8 cellular contexts compared by ENCODE assay signal in genomic region chr3:124812291-124813265, GRCh38.
A peak's percentile ranks its signal among the peaks of the same experiment; 100 is the strongest.
DNase-seq lines count a peak whose midpoint lies in the region; ATAC-seq and TF ChIP-seq lines count a peak whose summit lies in the region.

No MANE protein-coding gene starts in this region.

- H3K36me3 ChIP-seq in PC-3 (ENCODE audit: low read depth, low read length) = no peaks in the 10 kb centered on the region

- H3K79me2 ChIP-seq in PC-3 (ENCODE audit: low read length) = no peaks in the 10 kb centered on the region

- no peaks in the 10 kb centered on the region for H4K20me1 ChIP-seq in PC-3 (ENCODE audit: low read length)

- POLR2A ChIA-PET in PC-3 (lab: Charles Lee; ENCODE audit: unreplicated experiment) = interaction anchor here (0.6 kb wide), 1 partner anchor 15 kb away, joined by 9 read pairs; no protein-coding TSS in a partner anchor

- peaks cover 51% of the 10 kb centered on the region for H3K4me1 ChIP-seq in PC-3 (ENCODE audit: insufficient read depth, low read length)

- ATAC-seq in PC-3 (peak; percentile 89), omental fat pad (ENCODE audit: low FRiP score) (peak; percentile 86)

- H3K4me3 ChIP-seq in PC-3 (ENCODE audit: low read length) (peak overlapping the region; percentile 27; the same call in 1 of the 2 replicates), fibroblast of mammary gland (ENCODE audit: control insufficient read depth, low read depth, low read length) (peak overlapping the region; percentile 19)

- no peaks in the 10 kb centered on the region for H3K9me2 ChIP-seq in PC-3 (replicated peaks; ENCODE audit: low read length)

- no TSS peak for BruUV-seq in PC-3 (replicated peaks; lab: Mats Ljungman, UMichigan)

- no peaks in the 10 kb centered on the region for H3F3A ChIP-seq in PC-3 (ENCODE audit: low read length, unreplicated experiment)

- DNase-seq in DMS 273 (lab: John Stamatoyannopoulos, UW; ENCODE audit: unreplicated experiment) (peak; percentile 97), PC-3 (peak; percentile 90), fibroblast of mammary gland (ENCODE audit: low read depth) (peak; percentile 100), omental fat pad (ENCODE audit: low spot score) (no peak), NCI-H187 treated with DMSO at 0.1 percent for 48 hours (lab: John Stamatoyannopoulos, UW) (no peak), SIG-M5 (lab: John Stamatoyannopoulos, UW) (no peak), T-helper 9 cell (no peak), UCSD-AML1 (lab: John Stamatoyannopoulos, UW; ENCODE audit: unreplicated experiment) (no peak)

- H3K4me2 ChIP-seq in PC-3 (ENCODE audit: low read length) = peak overlapping the region; percentile 68

- H3K9ac ChIP-seq in PC-3 (ENCODE audit: low read length) = peak overlapping the region; percentile 53; the same call in 1 of the 2 replicates

- TF ChIP-seq CTCF in PC-3 (conservative IDR thresholded peaks at IDR 0.05; ENCODE audit: low read depth, low read length) (no peak), fibroblast of mammary gland (conservative IDR thresholded peaks at IDR 0.05; ENCODE audit: control insufficient read depth, insufficient read depth, low read depth, low read length) (no peak), omental fat pad (IDR thresholded peaks at IDR 0.05) (no peak)

- no peaks in the 10 kb centered on the region for H3K9me3 ChIP-seq in PC-3 (ENCODE audit: low read length)

- peak overlapping the region; percentile 82 for H3K27ac ChIP-seq in PC-3 (ENCODE audit: low read length)

- H2AFZ ChIP-seq in PC-3 (ENCODE audit: low read length) = no peak overlapping the region

- H3K27me3 ChIP-seq in PC-3 (ENCODE audit: low read length) = no peaks in the 10 kb centered on the region

- CTCF ChIA-PET in PC-3 (lab: Charles Lee) = interaction anchor here (0.7 kb wide), 1 partner anchor 338 kb away, joined by 3 read pairs; no protein-coding TSS in a partner anchor

- intact Hi-C loops in PC-3 (cut with micrococcal nuclease) = loop anchor here (2.0 kb wide), 2 partner anchors 24 to 66 kb away; no protein-coding TSS in a partner anchor

Comparison
In these comparisons a context has a peak if more than half of its experiments do, and no peak if none do; other contexts are left out.
1. DNase-seq: peak in DMS 273 (single experiment), PC-3 (single experiment) and fibroblast of mammary gland (single experiment); none in omental fat pad (single experiment), NCI-H187 treated with DMSO at 0.1 percent for 48 hours (single experiment), SIG-M5 (single experiment), T-helper 9 cell (single experiment) and UCSD-AML1 (single experiment).